ENCODE assay signal across 22 cellular contexts in genomic region chr1:56532359-56532696, GRCh38. TPM values are rescaled to one million over a fixed set of nuclear protein-coding genes. Genes with fewer than 3 reads are reported as not detected.
DNase-seq lines count a peak whose midpoint lies in the region; ATAC-seq and TF ChIP-seq lines count a peak whose summit lies in the region.
"Had no signal": no experiment of that assay in that cellular context is flagged by ENCODE, and none has a peak within 500 bp of the region (broad histone marks: within the 10 kb centered on the region; RNA-seq: fewer than 3 reads in every experiment).

No MANE protein-coding gene starts in this region.

- H3K9me2 ChIP-seq in GM23338 (ENCODE audit: insufficient read depth), result no peaks in the 10 kb centered on the region

- H3K79me2 ChIP-seq in GM23338 (replicated peaks; ENCODE audit: insufficient read depth), result peaks cover 86% of the 10 kb centered on the region

- peak overlapping the region; percentile 67 for H3K27ac ChIP-seq in GM23338 (ENCODE audit: low read depth)
- H3K27ac ChIP-seq: 22Rv1, HL-60, transverse colon had no signal

- intact Hi-C loops in head of caudate nucleus (cut with DNase I), result no loop called here

- peak overlapping the region; percentile 25; the same call in 1 of the 2 replicates for H3K4me2 ChIP-seq in GM23338

- H2AFZ ChIP-seq in GM23338, result no peak overlapping the region

- no peak overlapping the region for H3K27ac Mint-ChIP-seq in GM23338
- H3K27ac Mint-ChIP-seq: naive B cell; stimulated activated naive CD8-positive, alpha-beta T cell treated with anti-CD3 and anti-CD28 coated beads, Interleukin-15, Interleukin-2, amounts not matched to agents 100 ng/mL and 50 ng/mL, for 24 hours had no signal

- H3K4me3 ChIP-seq in GM23338, result no peak overlapping the region
- H3K4me3 ChIP-seq in astrocyte of the spinal cord (ENCODE audit: low read depth, low read length), result no peak overlapping the region
- H3K4me3 ChIP-seq: transverse colon had no signal

- H3F3A ChIP-seq in GM23338 (replicated peaks; ENCODE audit: low read depth), result peaks cover 16% of the 10 kb centered on the region

- peaks cover 91% of the 10 kb centered on the region for H3K4me1 ChIP-seq in GM23338 (ENCODE audit: insufficient read depth)

- TF ChIP-seq CTCF in GM23338 (conservative IDR thresholded peaks at IDR 0.05; ENCODE audit: low read depth in 2 of 2) (no peak), astrocyte of the spinal cord (IDR thresholded peaks at IDR 0.05; ENCODE audit: low read depth, low read length) (no peak)

- peaks cover 66% of the 10 kb centered on the region for H3K4me1 Mint-ChIP-seq in GM23338

- ATAC-seq in GM23338, result no peak
- no peak for ATAC-seq in GM21367 (IDR thresholded peaks at IDR 0.05; ENCODE audit: unreplicated experiment)
- ATAC-seq: esophagus mucosa had no signal

- in situ Hi-C loops in astrocyte of the spinal cord (cut with HindIII; ENCODE audit: low sequenced_read_pairs), result no loop called here

- 0 out of 2 replicates have a peak, but pooled peaks cover 3% of the 10 kb centered on the region for H4K20me1 ChIP-seq in GM23338 (replicated peaks; ENCODE audit: insufficient read depth)

- peaks cover 6% of the 10 kb centered on the region for H3K27me3 Mint-ChIP-seq in GM23338 (ENCODE audit: insufficient read depth, low read depth, poor library complexity)
- H3K27me3 Mint-ChIP-seq: naive B cell had no signal

- no peak overlapping the region for H3K4me3 Mint-ChIP-seq in GM23338
- H3K4me3 Mint-ChIP-seq: stimulated activated naive CD8-positive, alpha-beta T cell treated with anti-CD3 and anti-CD28 coated beads, Interleukin-15, Interleukin-2, amounts not matched to agents 100 ng/mL and 50 ng/mL, for 24 hours had no signal

- no peaks in the 10 kb centered on the region for H3K9me3 Mint-ChIP-seq in GM23338
- H3K9me3 Mint-ChIP-seq: naive B cell; stimulated activated naive CD8-positive, alpha-beta T cell treated with anti-CD3 and anti-CD28 coated beads, Interleukin-15, Interleukin-2, amounts not matched to agents 100 ng/mL and 50 ng/mL, for 24 hours had no signal

- peaks cover 7% of the 10 kb centered on the region; the same call in 1 of the 2 replicates for H3K36me3 ChIP-seq in GM23338 (ENCODE audit: insufficient read depth)

- peaks cover 18% of the 10 kb centered on the region for H3K36me3 Mint-ChIP-seq in GM23338 (ENCODE audit: low read depth)
- H3K36me3 Mint-ChIP-seq: naive B cell had no signal

- H3K27me3 ChIP-seq in GM23338 (ENCODE audit: insufficient read depth), result no peaks in the 10 kb centered on the region
- H3K27me3 ChIP-seq: transverse colon had no signal

- DNase-seq in DMS53 (lab: John Stamatoyannopoulos, UW) (peak; percentile 34), DMS53 treated with DMSO at 0.1 percent for 48 hours (lab: John Stamatoyannopoulos, UW; ENCODE audit: unreplicated experiment) (no peak), GM23338 (ENCODE audit: low spot score) (no peak), astrocyte of the spinal cord (ENCODE audit: low read depth, low spot score) (peak; percentile 32), iris pigment epithelial cell (ENCODE audit: low read depth) (peak; percentile 17), NCI-H1694 (lab: John Stamatoyannopoulos, UW) (no peak), head of caudate nucleus (no peak)
- DNase-seq: activated CD4-positive, alpha-beta T cell treated with anti-CD3 and anti-CD28 coated beads, Interleukin-2, amount 50 U/mL, for 1 hour; activated CD8-positive, alpha-beta memory T cell treated with anti-CD3 and anti-CD28 coated beads, Interleukin-2, amount 50 U/mL, for 4 hours; activated effector memory CD4-positive, alpha-beta T cell treated with Interleukin-2 at 50 U/mL for 16 hours; caudate nucleus; islet precursor cell; MM.1S; naive B cell; stimulated activated CD4-positive, alpha-beta T cell treated with anti-CD3 and anti-CD28 coated beads, Interleukin-1b, Interleukin-23, amount 100 ng/mL, for 48 hours; transverse colon had no signal

TF ChIP-seq in GM23338, 12 proteins besides CTCF, POLR2A, EP300 and RAD21:
- TF ChIP-seq NANOG (IDR thresholded peaks at IDR 0.05; ENCODE audit: borderline replicate concordance) (no peak), POLR2AphosphoS5 (IDR thresholded peaks at IDR 0.05; ENCODE audit: low read depth) (no peak), ZNF331 (CRISPR knock-in tag; IDR thresholded peaks at IDR 0.05; ENCODE audit: low read depth) (no peak), EZH2phosphoT487 (IDR thresholded peaks at IDR 0.05; ENCODE audit: unreplicated experiment) (no peak), EZH2 (IDR thresholded peaks at IDR 0.05; ENCODE audit: low read depth, unreplicated experiment) (no peak)

RNA-seq across cellular contexts. Expression of gene PLPP3, which starts 47.0 kb away (rescaled TPM):
- 49.0 and 61.9 TPM in 2 replicates for total RNA-seq in GM23338 (2014; rRNA removed; shearing (Covaris generic))
- polyA plus RNA-seq in GM23338 (2016; fragmentation: Nextera tagmentation; extraction: Ambion mirVana), result 41.9 and 42.2 TPM in 2 replicates
- total RNA-seq: T-helper 1 cell treated with Interleukin-12 subunit alpha and Interleukin-12 subunit beta and Interleukin-4 antibody, amounts not matched to agents 30 ng/mL and 1 ng/mL, for 36 hours had no signal

Comparison
In these comparisons a context has a peak if more than half of its experiments do, and no peak if none do; other contexts are left out.
1. DNase-seq: peak in DMS53 (single experiment), astrocyte of the spinal cord (single experiment) and iris pigment epithelial cell (single experiment); none in DMS53 treated with DMSO at 0.1 percent for 48 hours (single experiment), GM23338 (single experiment), NCI-H1694 (single experiment) and head of caudate nucleus (0 of 42).